ENCODE assay signal across 8 cellular contexts in genomic region chr16:27313422-27314160, GRCh38. TPM values are rescaled to one million over a fixed set of nuclear protein-coding genes. Genes with fewer than 3 reads are reported as not detected.
A peak's percentile ranks its signal among the peaks of the same experiment; 100 is the strongest.
DNase-seq lines count a peak whose midpoint lies in the region; ATAC-seq and TF ChIP-seq lines count a peak whose summit lies in the region.

Gene IL4R, plus strand, starts transcription at chr16:27313974. Its CDS starts 26,230 bp downstream, at chr16:27340204.

- intact Hi-C loops in activated CD4-positive, alpha-beta T cell treated with anti-CD3 and anti-CD28 coated beads, Interleukin-2, amount 10 ng/mL, durations not matched to agents 24 days and 14 days (cut with micrococcal nuclease) = loop anchor here (1.0 kb wide), 3 partner anchors 39 to 134 kb away; no protein-coding TSS in a partner anchor

- H3K36me3 Mint-ChIP-seq in activated CD4-positive, alpha-beta T cell treated with anti-CD3 and anti-CD28 coated beads, Interleukin-2, amount 10 ng/mL, durations not matched to agents 24 days and 14 days (ENCODE audit: low read depth) = peaks cover 42% of the 10 kb centered on the region
- no peaks in the 10 kb centered on the region for H3K36me3 Mint-ChIP-seq in memory B cell

- TF ChIP-seq EP300 in Ishikawa (IDR thresholded peaks at IDR 0.05; ENCODE audit: borderline replicate concordance) = no peak

- H3K27me3 Mint-ChIP-seq in activated CD4-positive, alpha-beta T cell treated with anti-CD3 and anti-CD28 coated beads, Interleukin-2, amount 10 ng/mL, durations not matched to agents 24 days and 14 days = no peaks in the 10 kb centered on the region
- H3K27me3 Mint-ChIP-seq in memory B cell = no peaks in the 10 kb centered on the region

- DNase-seq in AG10803 (ENCODE audit: low read depth) = peak; percentile 88
- peak; percentile 93 for DNase-seq in activated CD4-positive, alpha-beta T cell treated with anti-CD3 and anti-CD28 coated beads, Interleukin-2, amount 10 ng/mL, durations not matched to agents 24 days and 14 days
- DNase-seq in ecto neural progenitor cell (ENCODE audit: low spot score) = peak; percentile 75
- DNase-seq in memory B cell (ENCODE audit: low spot score in 2 of 2) = peak; percentile 52 to 68
- DNase-seq in stimulated activated CD8-positive, alpha-beta memory T cell treated with anti-CD3 and anti-CD28 coated beads, Interleukin-15, amount 100 ng/mL, for 4 hours (ENCODE audit: low read depth in 2 of 2) = peak; percentile 36 to 48
- DNase-seq in NCI-H2081 treated with DMSO at 0.1 percent for 48 hours (lab: John Stamatoyannopoulos, UW) = no peak

- TF ChIP-seq CTCF in AG10803 (conservative IDR thresholded peaks at IDR 0.05; ENCODE audit: low read length) = no peak

- H3K4me3 Mint-ChIP-seq in activated CD4-positive, alpha-beta T cell treated with anti-CD3 and anti-CD28 coated beads, Interleukin-2, amount 10 ng/mL, durations not matched to agents 24 days and 14 days = peak within 1 kb of the TSS; percentile 100
- peak within 1 kb of the TSS; percentile 91 for H3K4me3 Mint-ChIP-seq in memory B cell

- no peaks in the 10 kb centered on the region for H3K9me3 Mint-ChIP-seq in activated CD4-positive, alpha-beta T cell treated with anti-CD3 and anti-CD28 coated beads, Interleukin-2, amount 10 ng/mL, durations not matched to agents 24 days and 14 days
- no peaks in the 10 kb centered on the region for H3K9me3 Mint-ChIP-seq in memory B cell

- no peak for TF ChIP-seq RAD21 in Ishikawa (IDR thresholded peaks at IDR 0.05; ENCODE audit: low read depth)

- H3K4me1 Mint-ChIP-seq in activated CD4-positive, alpha-beta T cell treated with anti-CD3 and anti-CD28 coated beads, Interleukin-2, amount 10 ng/mL, durations not matched to agents 24 days and 14 days = peaks cover 48% of the 10 kb centered on the region
- H3K4me1 Mint-ChIP-seq in memory B cell = peaks cover 32% of the 10 kb centered on the region

- H3K4me3 ChIP-seq in AG10803 (ENCODE audit: low read length) = peak within 1 kb of the TSS; percentile 83

- peak within 1 kb of the TSS; percentile 96 for H3K27ac Mint-ChIP-seq in activated CD4-positive, alpha-beta T cell treated with anti-CD3 and anti-CD28 coated beads, Interleukin-2, amount 10 ng/mL, durations not matched to agents 24 days and 14 days
- H3K27ac Mint-ChIP-seq in memory B cell = peak within 1 kb of the TSS; percentile 92

- peak; percentile 58 for ATAC-seq in GM19438 (IDR thresholded peaks at IDR 0.05; ENCODE audit: low read depth, unreplicated experiment)
- ATAC-seq in memory B cell (ENCODE audit: low read depth) = peak; percentile 79

TF ChIP-seq in Ishikawa, 13 proteins besides CTCF, POLR2A, EP300 and RAD21:
- TF ChIP-seq FOXM1 (IDR thresholded peaks at IDR 0.05; ENCODE audit: borderline replicate concordance, low read depth) (no peak), TEAD4 (IDR thresholded peaks at IDR 0.05) (no peak), USF1 (IDR thresholded peaks at IDR 0.05) (no peak), REST (IDR thresholded peaks at IDR 0.05; ENCODE audit: low read depth) (no peak), EGR1 (IDR thresholded peaks at IDR 0.05) (peak; percentile 94), TAF1 (IDR thresholded peaks at IDR 0.05; ENCODE audit: low read depth) (no peak), TCF12 (IDR thresholded peaks at IDR 0.05; ENCODE audit: low read depth) (peak; percentile 5; the same call in 1 of the 2 replicates), NFIC (IDR thresholded peaks at IDR 0.05) (no peak), CREB1 (IDR thresholded peaks at IDR 0.05; ENCODE audit: low read depth) (no peak), ZBTB7A (IDR thresholded peaks at IDR 0.05; ENCODE audit: low read depth) (peak; percentile 87), YY1 (IDR thresholded peaks at IDR 0.05; ENCODE audit: low read depth) (no peak), CEBPB (IDR thresholded peaks at IDR 0.05) (no peak), MAX (IDR thresholded peaks at IDR 0.05) (peak; percentile 34)

RNA-seq across cellular contexts. Expression of gene IL4R, which starts in this region (rescaled TPM):
- 345 and 375 TPM in 2 replicates for total RNA-seq in activated CD4-positive, alpha-beta T cell treated with anti-CD3 and anti-CD28 coated beads, Interleukin-2, amount 10 ng/mL, durations not matched to agents 24 days and 14 days
